In the genomic region with DNA sequence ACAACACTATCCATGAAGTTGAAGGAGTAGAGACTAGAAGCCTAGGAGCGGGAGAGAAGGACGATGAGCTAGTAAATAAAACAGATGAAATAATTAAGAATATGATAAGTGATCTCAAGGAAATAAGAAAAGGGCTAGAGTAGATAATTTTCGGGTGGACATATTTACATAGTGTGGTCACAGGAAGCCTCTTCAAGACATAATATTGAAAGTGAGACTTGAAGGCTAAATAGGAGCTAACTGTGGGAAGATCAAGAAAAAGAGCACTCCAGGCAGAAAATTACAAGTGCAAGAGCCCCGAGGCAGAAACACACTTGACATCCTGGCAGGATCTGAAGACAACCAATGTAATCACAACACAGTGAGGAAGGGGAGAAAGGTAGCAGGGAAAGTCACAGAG, we compare ENCODE assay signal across 35 cellular contexts. TPM values are rescaled to one million over a fixed set of nuclear protein-coding genes. Genes with fewer than 3 reads are reported as not detected.
DNase-seq lines count a peak whose midpoint lies in the region; ATAC-seq and TF ChIP-seq lines count a peak whose summit lies in the region.
"Had no signal": no experiment of that assay in that cellular context is flagged by ENCODE, and none has a peak within 500 bp of the region (broad histone marks: within the 10 kb centered on the region; RNA-seq: fewer than 3 reads in every experiment).

No MANE protein-coding gene starts in this region.

- H3K23me2 ChIP-seq in H9 (ENCODE audit: insufficient read length, low read depth, low read length, poor library complexity, severe bottlenecking): no peaks in the 10 kb centered on the region

- H3K27ac Mint-ChIP-seq in H9: no peak overlapping the region
- H3K27ac Mint-ChIP-seq: activated T-cell treated with anti-CD3 and anti-CD28 coated beads, Interleukin-2, amount 50 U/mL, for 72 hours; CD4-positive, CD25-positive, alpha-beta regulatory T cell; nephron progenitor cell had no signal

- no peaks in the 10 kb centered on the region for H4K20me1 ChIP-seq in MM.1S (ENCODE audit: insufficient read depth, low read length)
- no peaks in the 10 kb centered on the region for H4K20me1 ChIP-seq in H9 (ENCODE audit: control insufficient read depth, insufficient read depth, insufficient read length)

- H3K79me2 ChIP-seq in MM.1S (ENCODE audit: low read length) (no peaks in the 10 kb centered on the region), H9 (ENCODE audit: insufficient read depth, low read length) (no peaks in the 10 kb centered on the region)

- H3K4me2 ChIP-seq in MM.1S (ENCODE audit: low read depth, low read length) (peak overlapping the region; percentile 30; the same call in 1 of the 2 replicates), H9 (ENCODE audit: insufficient read depth, insufficient read length, low read length) (no peak overlapping the region)
- H3K4me2 ChIP-seq: A549 had no signal

- H3K18ac ChIP-seq in H9 (ENCODE audit: insufficient read length, low read depth, low read length): no peak overlapping the region

- peaks cover 7 to 8% of the 10 kb centered on the region in 2 experiments for H3K4me1 Mint-ChIP-seq in H9

- no peak overlapping the region for H2BK15ac ChIP-seq in H9 (ENCODE audit: low read depth, low read length)

- H3K9me3 ChIP-seq in MM.1S (replicated peaks; ENCODE audit: insufficient read depth, low read length) (no peaks in the 10 kb centered on the region), SJCRH30 (replicated peaks) (no peaks in the 10 kb centered on the region), H9 (ENCODE audit: control insufficient read depth, low read depth, low read length) (no peaks in the 10 kb centered on the region)
- H3K9me3 ChIP-seq: A549, Peyer's patch, tibial artery had no signal

- no peaks in the 10 kb centered on the region for H3K36me3 ChIP-seq in MM.1S (replicated peaks; ENCODE audit: insufficient read depth, low read length)
- no peaks in the 10 kb centered on the region for H3K36me3 ChIP-seq in SJCRH30
- H3K36me3 ChIP-seq: Peyer's patch had no signal

- H3K4me1 ChIP-seq in MM.1S (ENCODE audit: low read length): peaks cover 12% of the 10 kb centered on the region
- H3K4me1 ChIP-seq in SJCRH30: no peaks in the 10 kb centered on the region
- no peaks in the 10 kb centered on the region for H3K4me1 ChIP-seq in H9 (ENCODE audit: insufficient read depth, low read length)
- H3K4me1 ChIP-seq: A549, Peyer's patch, tibial artery had no signal

- no peak overlapping the region for H2AFZ ChIP-seq in MM.1S (ENCODE audit: low read length)
- no peak overlapping the region for H2AFZ ChIP-seq in H9 (ENCODE audit: low read length)

- H2AK5ac ChIP-seq in H9 (ENCODE audit: insufficient read length, low read length): no peak overlapping the region

- H3K14ac ChIP-seq in H9 (ENCODE audit: insufficient read depth, low read length): no peak overlapping the region

- H3K23ac ChIP-seq in H9 (ENCODE audit: insufficient read length, low read depth, low read length): no peak overlapping the region

- H3K9ac ChIP-seq in MM.1S (ENCODE audit: low read length) (no peak overlapping the region), H9 (ENCODE audit: extremely low read depth, insufficient read length, low read length) (no peak overlapping the region)

- peak; percentile 54 for ATAC-seq in GM18498 (IDR thresholded peaks at IDR 0.05; ENCODE audit: unreplicated experiment)
- peak; percentile 66 for ATAC-seq in GM19395 (IDR thresholded peaks at IDR 0.05; ENCODE audit: unreplicated experiment)
- ATAC-seq in HG02642 (IDR thresholded peaks at IDR 0.05; ENCODE audit: poor library complexity, unreplicated experiment): peak; percentile 58
- ATAC-seq in HG03378 (IDR thresholded peaks at IDR 0.05; ENCODE audit: unreplicated experiment): no peak
- ATAC-seq: A549; activated CD4-positive, CD25-positive, alpha-beta regulatory T cell treated with anti-CD3 and anti-CD28 coated beads, Interleukin-2, amount 50 U/mL, for 24 hours; activated T-cell treated with anti-CD3 and anti-CD28 coated beads, Interleukin-2, amount 50 U/mL, for 72 hours; HepG2; left colon had no signal

- no peak overlapping the region for H2BK12ac ChIP-seq in H9 (ENCODE audit: insufficient read length, low read depth, low read length)

- H3K9me2 ChIP-seq in MM.1S (replicated peaks; ENCODE audit: insufficient read depth, low read length): no peaks in the 10 kb centered on the region

- H3K4me3 ChIP-seq in MM.1S (ENCODE audit: low read length) (no peak overlapping the region), SJCRH30 (no peak overlapping the region)
- H3K4me3 ChIP-seq: A549, Peyer's patch, tibial artery had no signal

- no peak overlapping the region for H3K4ac ChIP-seq in H9 (ENCODE audit: low read depth, low read length)

- no peak for TF ChIP-seq CTCF in MM.1S (IDR thresholded peaks at IDR 0.05; ENCODE audit: low read length)
- TF ChIP-seq CTCF in H9 (conservative IDR thresholded peaks at IDR 0.05): no peak

- no peaks in the 10 kb centered on the region for H3K9me3 Mint-ChIP-seq in H9
- H3K9me3 Mint-ChIP-seq: activated T-cell treated with anti-CD3 and anti-CD28 coated beads, Interleukin-2, amount 50 U/mL, for 72 hours; CD4-positive, CD25-positive, alpha-beta regulatory T cell; nephron progenitor cell had no signal

- H2BK120ac ChIP-seq in H9 (ENCODE audit: low read depth, low read length, poor library complexity, severe bottlenecking): no peak overlapping the region

- no peaks in the 10 kb centered on the region for H3K36me3 Mint-ChIP-seq in H9 (ENCODE audit: insufficient read depth in 1 of 3, low read depth in 3 of 3)
- H3K36me3 Mint-ChIP-seq: CD4-positive, CD25-positive, alpha-beta regulatory T cell had no signal

- H3T11ph ChIP-seq in H9 (ENCODE audit: low read length): no peak overlapping the region

- WGBS in H9 (ENCODE audit: extremely low coverage, insufficient read length, low lambda C conversion rate): no CpG with 5 or more reads among the region's 4 CpGs

- H3F3A ChIP-seq in MM.1S (ENCODE audit: insufficient read depth, low read length): no peaks in the 10 kb centered on the region

- H4K5ac ChIP-seq in H9 (ENCODE audit: insufficient read length, low read depth, low read length): no peak overlapping the region

- H3K27me3 ChIP-seq in MM.1S (replicated peaks; ENCODE audit: insufficient read depth, low read length) (no peaks in the 10 kb centered on the region), SJCRH30 (peaks cover 3% of the 10 kb centered on the region; the same call in 1 of the 2 replicates), H9 (ENCODE audit: insufficient read depth, low read length) (no peaks in the 10 kb centered on the region)
- H3K27me3 ChIP-seq: Peyer's patch, tibial artery had no signal

- H3K27me3 Mint-ChIP-seq in H9 (ENCODE audit: low read depth): peaks cover 4% of the 10 kb centered on the region; the same call in 1 of the 2 replicates
- H3K27me3 Mint-ChIP-seq: CD4-positive, CD25-positive, alpha-beta regulatory T cell had no signal

- no peaks in the 10 kb centered on the region for H3K79me1 ChIP-seq in H9 (ENCODE audit: insufficient read depth, low read depth, low read length, poor library complexity, severe bottlenecking)

- no peak overlapping the region for H4K8ac ChIP-seq in H9 (replicated peaks; ENCODE audit: insufficient read length, low read depth, low read length)

- H4K91ac ChIP-seq in H9 (ENCODE audit: insufficient read length, low read depth, low read length): no peak overlapping the region

- no peak overlapping the region for H3K4me3 Mint-ChIP-seq in H9
- H3K4me3 Mint-ChIP-seq: activated T-cell treated with anti-CD3 and anti-CD28 coated beads, Interleukin-2, amount 50 U/mL, for 72 hours; CD4-positive, CD25-positive, alpha-beta regulatory T cell; nephron progenitor cell had no signal

- H2BK5ac ChIP-seq in H9 (ENCODE audit: insufficient read length, low read length): no peak overlapping the region

- DNase-seq in MM.1S (no peak), SJCRH30 (no peak), NCI-H510A treated with DMSO at 0.1 percent for 48 hours (lab: John Stamatoyannopoulos, UW) (no peak), H9 (no peak)
- DNase-seq: activated CD4-positive, alpha-beta T cell treated with anti-CD3 and anti-CD28 coated beads, Interleukin-2, amount 50 U/mL, for 4 hours; activated naive CD4-positive, alpha-beta T cell; activated T-cell treated with anti-CD3 and anti-CD28 coated beads, Interleukin-2, amount 50 U/mL, for 72 hours; AML-193; caudate nucleus; CD4-positive, CD25-positive, alpha-beta regulatory T cell; cortex of kidney; effector memory CD4-positive, alpha-beta T cell; H7; hypothalamus; left colon; mammary epithelial cell; NCI-H2029; NCI-H226; nephron progenitor cell; Peyer's patch; SHP77; stimulated activated CD4-positive, alpha-beta T cell treated with anti-CD3 and anti-CD28 coated beads, Interleukin-4, amount 100 ng/mL, for 24 hours; T-helper 2 cell; tibial artery had no signal

- no peak overlapping the region for H2BK20ac ChIP-seq in H9 (ENCODE audit: low read depth, low read length, poor library complexity, severe bottlenecking)

- no peak overlapping the region for H3K27ac ChIP-seq in MM.1S (ENCODE audit: low read length)
- no peak overlapping the region for H3K27ac ChIP-seq in SJCRH30
- no peak overlapping the region for H3K27ac ChIP-seq in H9 (ENCODE audit: insufficient read length, low read depth, low read length)
- H3K27ac ChIP-seq: A549, epithelial cell of prostate, Peyer's patch, tibial artery had no signal

- H3K56ac ChIP-seq in H9 (ENCODE audit: insufficient read length, low read depth, low read length): no peak overlapping the region

RNA-seq across cellular contexts. Expression of gene PPFIBP2, which starts 11.9 kb away (rescaled TPM):
- total RNA-seq in SJCRH30 (2014; rRNA removed; shearing (Covaris generic)): 3.9 and 4.5 TPM in 2 replicates
- 4.3 and 8.3 TPM in 2 replicates for total RNA-seq in H9 (2021)

RNA-seq across cellular contexts. Expression of gene OLFML1, which starts 16.6 kb away (rescaled TPM):
- not detected in 2 replicates for total RNA-seq in SJCRH30 (2014; rRNA removed; shearing (Covaris generic))
- not detected in 2 replicates for total RNA-seq in H9 (2021)
- total RNA-seq: activated T-cell treated with anti-CD3 and anti-CD28 coated beads, Interleukin-2, amount 50 U/mL, for 72 hours; CD4-positive, CD25-positive, alpha-beta regulatory T cell; Daoy; glomerular endothelial cell; pulmonary artery endothelial cell had no signal
